Comparison of ENCODE assay signal across 24 cellular contexts in the genomic region with DNA sequence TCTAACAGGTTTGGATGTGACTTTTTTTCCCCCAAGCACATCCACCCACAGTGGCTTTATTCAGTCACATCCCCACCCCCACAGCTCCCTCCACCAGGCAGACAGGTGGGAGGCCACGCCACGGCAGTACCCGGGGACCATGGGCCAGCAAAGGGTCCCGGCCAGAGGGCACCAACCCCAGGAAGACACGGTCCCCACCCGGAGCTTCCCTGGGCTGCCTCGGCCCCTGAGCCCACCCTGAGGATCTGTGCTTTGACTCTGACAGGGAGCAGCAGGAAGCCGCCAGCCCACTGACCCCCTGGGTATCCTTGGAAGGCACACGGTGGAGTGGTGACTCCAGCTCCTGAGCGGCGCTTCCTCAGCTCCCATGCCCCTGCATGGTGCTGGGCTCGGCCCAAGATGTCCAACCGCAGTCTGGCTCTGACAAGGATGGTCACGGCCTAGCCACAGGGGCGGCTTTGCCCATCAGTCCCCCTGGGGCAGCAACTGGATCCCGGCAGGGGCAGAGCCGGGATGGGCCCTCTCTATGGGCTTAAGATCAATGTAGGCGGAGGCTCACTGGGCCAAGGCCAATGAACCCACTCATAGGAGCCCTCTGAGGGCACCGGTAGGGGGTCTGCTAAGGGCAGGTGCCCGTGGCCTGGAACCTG.
"Had no signal": no experiment of that assay in that cellular context is flagged by ENCODE, and none has a peak within 500 bp of the region (broad histone marks: within the 10 kb centered on the region; RNA-seq: fewer than 3 reads in every experiment).

No MANE protein-coding gene starts in this region.

- H3K9me3 Mint-ChIP-seq: activated CD4-positive, alpha-beta T cell treated with anti-CD3 and anti-CD28 coated beads, Interleukin-2, amount 10 ng/mL, durations not matched to agents 24 days and 14 days; activated CD8-positive, alpha-beta T cell treated with anti-CD3 and anti-CD28 coated beads for 36 hours; activated naive CD4-positive, alpha-beta T cell treated with anti-CD3 and anti-CD28 coated beads, Interleukin-2, amount 10 ng/mL, durations not matched to agents 7 days and 5 days; activated T-cell treated with anti-CD3 and anti-CD28 coated beads, Interleukin-2, amount 50 U/mL, for 4 hours; activated T-helper 1 cell treated with anti-CD3 and anti-CD28 coated beads, Interleukin-12 subunit alpha, Interleukin-12 subunit beta, Interleukin-2, Interleukin-4 antibody, amounts not matched to agents 30 ng/mL and 10 ng/mL and 1 ng/mL, durations not matched to agents 14 hours and 24 hours and 36 hours; IgD-negative memory B cell; T-helper 1 cell treated with Interleukin-12 subunit alpha and Interleukin-12 subunit beta and Interleukin-4 antibody, amounts not matched to agents 30 μg/mL and 1 μg/mL, for 36 hours; T-helper 2 cell treated with Interferon-gamma antibody and Interleukin-4, amounts not matched to agents 5 μg/mL and 100 μg/mL, for 36 hours had no signal

- H3K27me3 Mint-ChIP-seq: activated CD4-positive, alpha-beta T cell treated with anti-CD3 and anti-CD28 coated beads, Interleukin-2, amount 10 ng/mL, durations not matched to agents 24 days and 14 days; activated CD8-positive, alpha-beta T cell treated with anti-CD3 and anti-CD28 coated beads for 36 hours; activated naive CD4-positive, alpha-beta T cell treated with anti-CD3 and anti-CD28 coated beads, Interleukin-2, amount 10 ng/mL, durations not matched to agents 7 days and 5 days; activated naive CD8-positive, alpha-beta T cell; IgD-negative memory B cell had no signal

- H3K4me1 Mint-ChIP-seq: activated CD4-positive, alpha-beta T cell treated with anti-CD3 and anti-CD28 coated beads, Interleukin-2, amount 10 ng/mL, durations not matched to agents 24 days and 14 days; activated naive CD4-positive, alpha-beta T cell treated with anti-CD3 and anti-CD28 coated beads, Interleukin-2, amount 10 ng/mL, durations not matched to agents 7 days and 5 days had no signal

- DNase-seq: activated CD4-positive, alpha-beta T cell treated with anti-CD3 and anti-CD28 coated beads, Interleukin-2, amount 10 ng/mL, durations not matched to agents 24 days and 14 days; activated CD4-positive, alpha-beta T cell treated with anti-CD3 and anti-CD28 coated beads, Interleukin-2, amount 50 U/mL, for 4 hours; activated CD8-positive, alpha-beta T cell treated with anti-CD3 and anti-CD28 coated beads for 36 hours; activated effector memory CD4-positive, alpha-beta T cell treated with Interleukin-2 at 50 U/mL for 16 hours; activated naive CD4-positive, alpha-beta T cell treated with anti-CD3 and anti-CD28 coated beads, Interleukin-2, amount 10 ng/mL, durations not matched to agents 7 days and 5 days; activated T-cell treated with anti-CD3 and anti-CD28 coated beads, Interleukin-2, amount 50 U/mL, for 4 hours; Kasumi-1; KG1; MG63; NCI-H1048; NCI-H1436 treated with DMSO at 0.1 percent for 48 hours; NCI-H1694 treated with DMSO at 0.1 percent for 48 hours; NCI-H2029; NCI-H345; NCI-H524 treated with DMSO at 0.1 percent for 48 hours; PC-3; Peyer's patch; RPMI8226 had no signal

- H3K4me3 Mint-ChIP-seq: activated CD4-positive, alpha-beta T cell treated with anti-CD3 and anti-CD28 coated beads, Interleukin-2, amount 10 ng/mL, durations not matched to agents 24 days and 14 days; activated CD8-positive, alpha-beta T cell treated with anti-CD3 and anti-CD28 coated beads for 36 hours; activated naive CD4-positive, alpha-beta T cell treated with anti-CD3 and anti-CD28 coated beads, Interleukin-2, amount 10 ng/mL, durations not matched to agents 7 days and 5 days; activated naive CD8-positive, alpha-beta T cell; activated T-cell treated with anti-CD3 and anti-CD28 coated beads, Interleukin-2, amount 50 U/mL, for 4 hours; activated T-helper 1 cell treated with anti-CD3 and anti-CD28 coated beads, Interleukin-12 subunit alpha, Interleukin-12 subunit beta, Interleukin-2, Interleukin-4 antibody, amounts not matched to agents 30 ng/mL and 10 ng/mL and 1 ng/mL, durations not matched to agents 14 hours and 24 hours and 36 hours; IgD-negative memory B cell; T-helper 1 cell treated with Interleukin-12 subunit alpha and Interleukin-12 subunit beta and Interleukin-4 antibody, amounts not matched to agents 30 μg/mL and 1 μg/mL, for 36 hours; T-helper 2 cell treated with Interferon-gamma antibody and Interleukin-4, amounts not matched to agents 5 μg/mL and 100 μg/mL, for 36 hours had no signal

- H3K27me3 ChIP-seq: ascending aorta, MG63, Peyer's patch had no signal

- ATAC-seq: activated CD8-positive, alpha-beta T cell treated with anti-CD3 and anti-CD28 coated beads for 36 hours; activated T-cell treated with anti-CD3 and anti-CD28 coated beads, Interleukin-2, amount 50 U/mL, for 4 hours; PC-3 had no signal

- H3K27ac Mint-ChIP-seq: activated CD4-positive, alpha-beta T cell treated with anti-CD3 and anti-CD28 coated beads, Interleukin-2, amount 10 ng/mL, durations not matched to agents 24 days and 14 days; activated CD8-positive, alpha-beta T cell treated with anti-CD3 and anti-CD28 coated beads for 36 hours; activated naive CD4-positive, alpha-beta T cell treated with anti-CD3 and anti-CD28 coated beads, Interleukin-2, amount 10 ng/mL, durations not matched to agents 7 days and 5 days; activated naive CD8-positive, alpha-beta T cell; activated T-helper 1 cell treated with anti-CD3 and anti-CD28 coated beads, Interleukin-12 subunit alpha, Interleukin-12 subunit beta, Interleukin-2, Interleukin-4 antibody, amounts not matched to agents 30 ng/mL and 10 ng/mL and 1 ng/mL, durations not matched to agents 14 hours and 24 hours and 36 hours; IgD-negative memory B cell; T-helper 1 cell treated with Interleukin-12 subunit alpha and Interleukin-12 subunit beta and Interleukin-4 antibody, amounts not matched to agents 30 μg/mL and 1 μg/mL, for 36 hours; T-helper 2 cell treated with Interferon-gamma antibody and Interleukin-4, amounts not matched to agents 5 μg/mL and 100 μg/mL, for 36 hours had no signal

- H3K27ac ChIP-seq: ascending aorta, Peyer's patch had no signal

- H3K9me3 ChIP-seq: ascending aorta, MG63, Peyer's patch had no signal

- H3K4me1 ChIP-seq: ascending aorta, Peyer's patch had no signal

- H3K4me3 ChIP-seq: ascending aorta, MG63, Peyer's patch had no signal
